ENCODE assay signal across 8 cellular contexts in genomic region chr4:10063544-10064300, GRCh38. TPM values are rescaled to one million over a fixed set of nuclear protein-coding genes. Genes with fewer than 3 reads are reported as not detected.
DNase-seq lines count a peak whose midpoint lies in the region; ATAC-seq and TF ChIP-seq lines count a peak whose summit lies in the region.

No MANE protein-coding gene starts in this region.

- H3K4me3 ChIP-seq in AG10803 (ENCODE audit: low read length), result no peak overlapping the region
- no peak overlapping the region for H3K4me3 ChIP-seq in adrenal gland
- H3K4me3 ChIP-seq in hepatocyte, result no peak overlapping the region

- H3K27me3 ChIP-seq in adrenal gland (no peaks in the 10 kb centered on the region), hepatocyte (no peaks in the 10 kb centered on the region)

- no peaks in the 10 kb centered on the region for H3K79me2 ChIP-seq in hepatocyte

- peak overlapping the region in 2 of 5 donors; percentile 53 to 67 for H3K27ac ChIP-seq in adrenal gland
- no peak overlapping the region for H3K27ac ChIP-seq in hepatocyte

- H2AFZ ChIP-seq in hepatocyte, result no peak overlapping the region

- H3K4me2 ChIP-seq in hepatocyte, result no peak overlapping the region

- ATAC-seq in sciatic nerve (peak; percentile 95), HG02884 (IDR thresholded peaks at IDR 0.05; ENCODE audit: unreplicated experiment) (no peak)

- intact Hi-C loops in adrenal gland (cut with DNase I), result loop anchor here (5.0 kb wide), 2 partner anchors 41 to 301 kb away; partner anchors contain the start of gene SLC2A9 (in 1 of the 2)
- intact Hi-C loops in sciatic nerve (cut with DNase I), result no loop called here

- whole genome bisulfite sequencing in adrenal gland, 4 donors, result 40 to 51% (median 47%) methylated on average over 7 to 9 of the region's 9 CpGs
- WGBS in hepatocyte (ENCODE audit: low lambda C conversion rate, missing lambda C conversion rate), result 44% methylated on average over 9 of the region's 9 CpGs

- H4K20me1 ChIP-seq in hepatocyte (ENCODE audit: insufficient read depth, poor library complexity, severe bottlenecking), result no peaks in the 10 kb centered on the region

- TF ChIP-seq EP300 in Ishikawa (IDR thresholded peaks at IDR 0.05; ENCODE audit: borderline replicate concordance), result no peak

- DNase-seq in AG10803 (ENCODE audit: low read depth) (peak; percentile 85), adrenal gland (peak; percentile 77 to 93 (median 88)), hepatocyte (ENCODE audit: low spot score) (peak; percentile 76), sciatic nerve (ENCODE audit: low spot score) (no peak), T-helper 2 cell (no peak)
- no peak for DNase-seq in activated naive CD4-positive, alpha-beta T cell treated with anti-CD3 and anti-CD28 coated beads, Interleukin-2, amount 50 U/mL, for 16 hours

- H3K4me1 ChIP-seq in adrenal gland (replicated peaks in 1 of 2) (peaks cover 0 to 14% of the 10 kb centered on the region in 2 donors), hepatocyte (ENCODE audit: insufficient read depth) (no peaks in the 10 kb centered on the region)

- H3K36me3 ChIP-seq in adrenal gland (replicated peaks in 1 of 2) (no peaks in the 10 kb centered on the region), hepatocyte (replicated peaks; ENCODE audit: insufficient read depth, low read depth) (no peaks in the 10 kb centered on the region)

- no peaks in the 10 kb centered on the region for H3K9me2 ChIP-seq in hepatocyte (replicated peaks; ENCODE audit: insufficient read depth)

- H3K9me3 ChIP-seq in adrenal gland (replicated peaks in 1 of 3), result no peaks in the 10 kb centered on the region
- no peaks in the 10 kb centered on the region for H3K9me3 ChIP-seq in hepatocyte (ENCODE audit: low read depth)

- TF ChIP-seq CTCF in AG10803 (conservative IDR thresholded peaks at IDR 0.05; ENCODE audit: low read length) (peak; percentile 87), adrenal gland (IDR thresholded peaks at IDR 0.05) (peak; percentile 52 to 98 (median 93)), hepatocyte (IDR thresholded peaks at IDR 0.05; ENCODE audit: poor library complexity) (peak; percentile 67)

- TF ChIP-seq POLR2A in adrenal gland (IDR thresholded peaks at IDR 0.05), result no peak

- peak; percentile 52 for TF ChIP-seq RAD21 in Ishikawa (IDR thresholded peaks at IDR 0.05; ENCODE audit: low read depth)

TF ChIP-seq in Ishikawa, 13 proteins besides CTCF, POLR2A, EP300 and RAD21:
- TF ChIP-seq, protein P1, sequence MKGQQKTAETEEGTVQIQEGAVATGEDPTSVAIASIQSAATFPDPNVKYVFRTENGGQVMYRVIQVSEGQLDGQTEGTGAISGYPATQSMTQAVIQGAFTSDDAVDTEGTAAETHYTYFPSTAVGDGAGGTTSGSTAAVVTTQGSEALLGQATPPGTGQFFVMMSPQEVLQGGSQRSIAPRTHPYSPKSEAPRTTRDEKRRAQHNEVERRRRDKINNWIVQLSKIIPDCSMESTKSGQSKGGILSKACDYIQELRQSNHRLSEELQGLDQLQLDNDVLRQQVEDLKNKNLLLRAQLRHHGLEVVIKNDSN (IDR thresholded peaks at IDR 0.05), result no peak
- TF ChIP-seq ZBTB7A (IDR thresholded peaks at IDR 0.05; ENCODE audit: low read depth), result no peak
- TF ChIP-seq TCF12 (IDR thresholded peaks at IDR 0.05; ENCODE audit: low read depth), result no peak
- TF ChIP-seq, protein P2, sequence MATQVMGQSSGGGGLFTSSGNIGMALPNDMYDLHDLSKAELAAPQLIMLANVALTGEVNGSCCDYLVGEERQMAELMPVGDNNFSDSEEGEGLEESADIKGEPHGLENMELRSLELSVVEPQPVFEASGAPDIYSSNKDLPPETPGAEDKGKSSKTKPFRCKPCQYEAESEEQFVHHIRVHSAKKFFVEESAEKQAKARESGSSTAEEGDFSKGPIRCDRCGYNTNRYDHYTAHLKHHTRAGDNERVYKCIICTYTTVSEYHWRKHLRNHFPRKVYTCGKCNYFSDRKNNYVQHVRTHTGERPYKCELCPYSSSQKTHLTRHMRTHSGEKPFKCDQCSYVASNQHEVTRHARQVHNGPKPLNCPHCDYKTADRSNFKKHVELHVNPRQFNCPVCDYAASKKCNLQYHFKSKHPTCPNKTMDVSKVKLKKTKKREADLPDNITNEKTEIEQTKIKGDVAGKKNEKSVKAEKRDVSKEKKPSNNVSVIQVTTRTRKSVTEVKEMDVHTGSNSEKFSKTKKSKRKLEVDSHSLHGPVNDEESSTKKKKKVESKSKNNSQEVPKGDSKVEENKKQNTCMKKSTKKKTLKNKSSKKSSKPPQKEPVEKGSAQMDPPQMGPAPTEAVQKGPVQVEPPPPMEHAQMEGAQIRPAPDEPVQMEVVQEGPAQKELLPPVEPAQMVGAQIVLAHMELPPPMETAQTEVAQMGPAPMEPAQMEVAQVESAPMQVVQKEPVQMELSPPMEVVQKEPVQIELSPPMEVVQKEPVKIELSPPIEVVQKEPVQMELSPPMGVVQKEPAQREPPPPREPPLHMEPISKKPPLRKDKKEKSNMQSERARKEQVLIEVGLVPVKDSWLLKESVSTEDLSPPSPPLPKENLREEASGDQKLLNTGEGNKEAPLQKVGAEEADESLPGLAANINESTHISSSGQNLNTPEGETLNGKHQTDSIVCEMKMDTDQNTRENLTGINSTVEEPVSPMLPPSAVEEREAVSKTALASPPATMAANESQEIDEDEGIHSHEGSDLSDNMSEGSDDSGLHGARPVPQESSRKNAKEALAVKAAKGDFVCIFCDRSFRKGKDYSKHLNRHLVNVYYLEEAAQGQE (IDR thresholded peaks at IDR 0.05; ENCODE audit: low read depth), result no peak
- no peak for TF ChIP-seq CREB1 (IDR thresholded peaks at IDR 0.05; ENCODE audit: low read depth)
- TF ChIP-seq NFIC (IDR thresholded peaks at IDR 0.05), result no peak
- no peak for TF ChIP-seq YY1 (IDR thresholded peaks at IDR 0.05; ENCODE audit: low read depth)

RNA-seq across cellular contexts. Expression of gene SLC2A9, which starts 42.4 kb away (rescaled TPM):
- total RNA-seq in adrenal gland, result 10 to 100 TPM in 5 of 8 donors, 1 to 10 TPM in 3; 6.7 to 16.6 (median 12.8) TPM
- polyA plus RNA-seq in adrenal gland, result 1 to 10 TPM; 1.8 to 7.8 (median 2.1) TPM
- 2.7 and 6.2 TPM in 2 replicates for total RNA-seq in hepatocyte
- polyA plus RNA-seq in hepatocyte, result 7.1 and 7.8 TPM in 2 replicates
- 7.4 TPM for total RNA-seq in sciatic nerve

RNA-seq across cellular contexts. Expression of gene WDR1, which starts 52.9 kb away (rescaled TPM):
- 100 to 1,000 TPM in 7 of 8 donors, 10 to 100 TPM in 1; 84.4 to 219 (median 150) TPM for total RNA-seq in adrenal gland
- polyA plus RNA-seq in adrenal gland, result 100 to 1,000 TPM in 1 of 3 donors, 10 to 100 TPM in 2; 66.5 to 228 (median 67.6) TPM
- 169 and 176 TPM in 2 replicates for total RNA-seq in hepatocyte
- polyA plus RNA-seq in hepatocyte, result 177 and 179 TPM in 2 replicates
- total RNA-seq in sciatic nerve, result 264 TPM

Comparison
In these comparisons a context has a peak if more than half of its experiments do, and no peak if none do; other contexts are left out.
1. DNase-seq: peak in AG10803 (single experiment), adrenal gland (7 of 7) and hepatocyte (single experiment); none in sciatic nerve (single experiment), activated naive CD4-positive, alpha-beta T cell treated with anti-CD3 and anti-CD28 coated beads, Interleukin-2, amount 50 U/mL, for 16 hours (single experiment) and T-helper 2 cell (0 of 5).
2. Peak in every context shown above with its lines, with median percentiles within 50 percentile points of each other: CTCF ChIP-seq.